ENCODE assay signal across 9 cellular contexts in genomic region chr6:20706293-20707165, GRCh38.
DNase-seq lines count a peak whose midpoint lies in the region; ATAC-seq and TF ChIP-seq lines count a peak whose summit lies in the region.
"Had no signal": no experiment of that assay in that cellular context is flagged by ENCODE, and none has a peak within 500 bp of the region (broad histone marks: within the 10 kb centered on the region; RNA-seq: fewer than 3 reads in every experiment).

No MANE protein-coding gene starts in this region.

- no peak for TF ChIP-seq EP300 in stomach (IDR thresholded peaks at IDR 0.05)

- H3K36me3 ChIP-seq in stomach: no peaks in the 10 kb centered on the region

- no peaks in the 10 kb centered on the region for H3K9me3 ChIP-seq in stomach

- peak overlapping the region in 2 of 5 donors; percentile 22 to 46 for H3K27ac ChIP-seq in stomach

- TF ChIP-seq CTCF in fibroblast of the aortic adventitia (IDR thresholded peaks at IDR 0.05; ENCODE audit: insufficient read depth, low read length) (no peak), stomach (IDR thresholded peaks at IDR 0.05) (no peak)

- no peaks in the 10 kb centered on the region for H3K9me3 Mint-ChIP-seq in naive thymus-derived CD8-positive, alpha-beta T cell

- H3K4me1 ChIP-seq in stomach: peaks cover 6 to 54% (median 22%) of the 10 kb centered on the region in 4 donors

- intact Hi-C loops in stomach (cut with DNase I; ENCODE audit: low total_unique reads): no loop called here

- WGBS in stomach, 5 donors: 55 to 78% (median 57%) methylated on average over 2 of the region's 2 CpGs

- H3K27ac Mint-ChIP-seq in naive thymus-derived CD8-positive, alpha-beta T cell: peak overlapping the region in 1 of 10 donors; percentile 29

- peaks cover 0 to 4% (median 1%) of the 10 kb centered on the region in 3 donors for H3K36me3 Mint-ChIP-seq in naive thymus-derived CD8-positive, alpha-beta T cell

- no peaks in the 10 kb centered on the region for H3K27me3 ChIP-seq in stomach

- ATAC-seq in HG03354 (IDR thresholded peaks at IDR 0.05; ENCODE audit: poor library complexity, severe bottlenecking, unreplicated experiment) (peak; percentile 55), GM19455 (IDR thresholded peaks at IDR 0.05; ENCODE audit: unreplicated experiment) (no peak), GM18511 (IDR thresholded peaks at IDR 0.05; ENCODE audit: unreplicated experiment) (no peak)
- no peak for ATAC-seq in naive thymus-derived CD8-positive, alpha-beta T cell

- DNase-seq in D341Med (ENCODE audit: low spot score) (peak; percentile 52), NCI-H446 treated with DMSO at 0.1 percent for 48 hours (lab: John Stamatoyannopoulos, UW) (peak; percentile 100), fibroblast of the aortic adventitia (ENCODE audit: low read depth) (peak; percentile 35), stomach (no peak)
- DNase-seq in naive thymus-derived CD8-positive, alpha-beta T cell: no peak
- DNase-seq: stimulated activated CD4-positive, alpha-beta T cell treated with anti-CD3 and anti-CD28 coated beads, Interleukin-12 subunit alpha, Interleukin-12 subunit beta, amount 100 ng/mL, for 4 hours had no signal

- TF ChIP-seq POLR2A in stomach (IDR thresholded peaks at IDR 0.05): no peak

- no peak overlapping the region for H3K4me3 Mint-ChIP-seq in naive thymus-derived CD8-positive, alpha-beta T cell

- POLR2A ChIA-PET in naive thymus-derived CD8-positive, alpha-beta T cell (lab: Charles Lee): no interaction called here

- no peaks in the 10 kb centered on the region for H3K27me3 Mint-ChIP-seq in naive thymus-derived CD8-positive, alpha-beta T cell

- H3K4me1 Mint-ChIP-seq in naive thymus-derived CD8-positive, alpha-beta T cell: peaks cover 29 to 61% (median 52%) of the 10 kb centered on the region in 4 donors

- no peak overlapping the region for H3K4me3 ChIP-seq in fibroblast of the aortic adventitia (ENCODE audit: low read depth, low read length)
- no peak overlapping the region for H3K4me3 ChIP-seq in stomach

Comparison
In these comparisons a context has a peak if more than half of its experiments do, and no peak if none do; other contexts are left out.
1. DNase-seq: peak in D341Med (single experiment), NCI-H446 treated with DMSO at 0.1 percent for 48 hours (single experiment) and fibroblast of the aortic adventitia (single experiment); none in stomach (single experiment) and naive thymus-derived CD8-positive, alpha-beta T cell (0 of 10).